ENCODE assay signal across 1 cellular context in the genomic region with DNA sequence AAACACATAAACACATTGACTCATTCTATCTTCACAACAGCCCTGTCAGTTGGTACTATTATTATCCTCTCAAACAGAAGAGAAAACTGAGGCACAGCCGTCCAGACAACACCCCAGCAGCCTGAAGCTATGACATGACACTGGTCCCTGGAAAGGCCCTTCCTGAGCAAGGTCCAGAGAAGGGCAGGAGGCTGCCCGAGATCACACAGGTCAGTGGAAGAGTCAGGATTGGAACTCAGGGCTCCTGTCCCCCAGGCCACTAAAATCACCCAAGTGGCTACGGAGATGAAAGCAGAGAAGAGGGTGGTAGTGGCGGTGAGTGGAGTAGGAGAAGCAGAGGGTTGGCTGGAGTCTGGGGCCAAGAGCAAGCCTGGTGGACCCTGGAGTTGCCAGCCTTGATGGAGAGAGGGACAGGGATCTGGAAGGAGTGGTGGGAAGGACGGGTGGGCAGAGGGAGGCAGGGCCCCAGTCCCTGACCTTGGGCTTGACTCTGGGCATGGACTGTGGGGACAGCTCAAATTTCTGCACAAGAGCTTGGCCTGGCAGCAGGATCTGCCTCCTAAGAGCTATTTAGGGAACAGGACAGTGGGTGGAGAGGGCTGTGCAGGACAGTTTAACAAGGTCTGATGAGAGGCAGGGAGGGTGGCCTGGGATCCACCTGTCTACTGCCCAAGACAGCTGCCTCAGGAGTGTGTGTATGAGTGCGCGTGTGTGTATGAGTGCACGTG.
TF ChIP-seq lines count a peak whose summit lies in the region.

No MANE protein-coding gene starts in this region.

TF ChIP-seq in K562, 482 proteins besides CTCF, POLR2A, EP300 and RAD21:
- TF ChIP-seq, protein P1, sequence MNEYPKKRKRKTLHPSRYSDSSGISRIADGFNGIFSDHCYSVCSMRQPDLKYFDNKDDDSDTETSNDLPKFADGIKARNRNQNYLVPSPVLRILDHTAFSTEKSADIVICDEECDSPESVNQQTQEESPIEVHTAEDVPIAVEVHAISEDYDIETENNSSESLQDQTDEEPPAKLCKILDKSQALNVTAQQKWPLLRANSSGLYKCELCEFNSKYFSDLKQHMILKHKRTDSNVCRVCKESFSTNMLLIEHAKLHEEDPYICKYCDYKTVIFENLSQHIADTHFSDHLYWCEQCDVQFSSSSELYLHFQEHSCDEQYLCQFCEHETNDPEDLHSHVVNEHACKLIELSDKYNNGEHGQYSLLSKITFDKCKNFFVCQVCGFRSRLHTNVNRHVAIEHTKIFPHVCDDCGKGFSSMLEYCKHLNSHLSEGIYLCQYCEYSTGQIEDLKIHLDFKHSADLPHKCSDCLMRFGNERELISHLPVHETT (CRISPR knock-in tag; conservative IDR thresholded peaks at IDR 0.05 in 1 of 2, IDR thresholded peaks at IDR 0.05 in 1 of 2): no peak
- no peak for TF ChIP-seq ZNF785 (CRISPR knock-in tag; IDR thresholded peaks at IDR 0.05)
- no peak for TF ChIP-seq SP2 (IDR thresholded peaks at IDR 0.05; ENCODE audit: extremely low read depth, low read depth, low read length, poor library complexity, severe bottlenecking)
- TF ChIP-seq ZNF717 (CRISPR knock-in tag; IDR thresholded peaks at IDR 0.05): no peak
- TF ChIP-seq ZNF174 (CRISPR knock-in tag; IDR thresholded peaks at IDR 0.05): no peak
- TF ChIP-seq FOXP1 (CRISPR knock-in tag; IDR thresholded peaks at IDR 0.05): no peak
- TF ChIP-seq, protein P2, sequence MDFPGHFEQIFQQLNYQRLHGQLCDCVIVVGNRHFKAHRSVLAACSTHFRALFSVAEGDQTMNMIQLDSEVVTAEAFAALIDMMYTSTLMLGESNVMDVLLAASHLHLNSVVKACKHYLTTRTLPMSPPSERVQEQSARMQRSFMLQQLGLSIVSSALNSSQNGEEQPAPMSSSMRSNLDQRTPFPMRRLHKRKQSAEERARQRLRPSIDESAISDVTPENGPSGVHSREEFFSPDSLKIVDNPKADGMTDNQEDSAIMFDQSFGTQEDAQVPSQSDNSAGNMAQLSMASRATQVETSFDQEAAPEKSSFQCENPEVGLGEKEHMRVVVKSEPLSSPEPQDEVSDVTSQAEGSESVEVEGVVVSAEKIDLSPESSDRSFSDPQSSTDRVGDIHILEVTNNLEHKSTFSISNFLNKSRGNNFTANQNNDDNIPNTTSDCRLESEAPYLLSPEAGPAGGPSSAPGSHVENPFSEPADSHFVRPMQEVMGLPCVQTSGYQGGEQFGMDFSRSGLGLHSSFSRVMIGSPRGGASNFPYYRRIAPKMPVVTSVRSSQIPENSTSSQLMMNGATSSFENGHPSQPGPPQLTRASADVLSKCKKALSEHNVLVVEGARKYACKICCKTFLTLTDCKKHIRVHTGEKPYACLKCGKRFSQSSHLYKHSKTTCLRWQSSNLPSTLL (IDR thresholded peaks at IDR 0.05): no peak
- no peak for TF ChIP-seq ATF1 (CRISPR knock-in tag; IDR thresholded peaks at IDR 0.05)
- no peak for TF ChIP-seq ATF1 (tag; IDR thresholded peaks at IDR 0.05)
